ENCODE assay signal across 9 cellular contexts in the genomic region with DNA sequence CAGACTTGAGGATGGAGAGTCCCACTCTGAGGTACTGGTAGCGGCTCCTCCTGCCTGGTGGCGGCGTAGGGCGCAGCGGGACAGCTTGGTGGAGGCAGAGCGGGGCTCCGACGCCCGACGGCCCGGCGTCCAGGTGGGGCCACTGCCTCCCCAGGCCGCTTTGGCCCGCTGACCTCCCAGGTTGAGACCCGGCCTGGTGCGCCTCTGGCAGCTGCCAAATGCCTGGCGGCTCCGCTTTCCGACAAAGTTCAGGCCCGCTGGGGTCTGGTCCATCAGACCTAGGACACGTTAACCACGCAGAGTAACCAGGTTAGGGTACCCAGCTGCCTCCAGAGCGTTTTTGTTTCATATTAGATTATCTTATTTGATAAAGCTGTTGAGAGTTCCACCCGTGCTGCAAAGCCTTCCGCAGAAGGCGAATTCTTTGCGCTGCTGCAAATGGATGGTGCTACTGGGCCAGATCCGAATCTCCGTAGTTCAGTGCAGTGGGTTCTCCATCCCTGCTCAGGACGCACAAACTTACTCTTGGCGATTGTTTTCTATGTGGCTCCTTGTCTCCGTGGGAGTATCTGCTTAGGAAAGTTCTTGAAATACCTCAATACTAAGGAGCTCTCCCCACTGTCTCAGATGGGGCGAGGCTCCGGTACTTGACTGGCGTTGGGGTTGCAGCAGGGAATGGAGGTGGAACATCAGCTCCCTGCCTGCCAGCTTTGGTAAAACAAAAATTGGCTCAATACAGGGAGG. TPM values are rescaled to one million over a fixed set of nuclear protein-coding genes. Genes with fewer than 3 reads are reported as not detected.
DNase-seq lines count a peak whose midpoint lies in the region; ATAC-seq, FAIRE-seq and TF ChIP-seq lines count a peak whose summit lies in the region.
"Had no signal": no experiment of that assay in that cellular context is flagged by ENCODE, and none has a peak within 500 bp of the region (broad histone marks: within the 10 kb centered on the region; RNA-seq: fewer than 3 reads in every experiment).

No MANE protein-coding gene starts in this region.

- peak overlapping the region; percentile 81 for H3K4me2 ChIP-seq in endothelial cell of umbilical vein (ENCODE audit: insufficient read depth, low read length)

- no peak for TF ChIP-seq POLR2A in endothelial cell of umbilical vein (IDR thresholded peaks at IDR 0.05; ENCODE audit: low read depth, low read length)

- H3K9me1 ChIP-seq in endothelial cell of umbilical vein (replicated peaks; ENCODE audit: control insufficient read depth, extremely low read depth, insufficient read depth, low read length): no peaks in the 10 kb centered on the region

- no peaks in the 10 kb centered on the region for H4K20me1 ChIP-seq in endothelial cell of umbilical vein (replicated peaks; ENCODE audit: control insufficient read depth, extremely low read depth, insufficient read depth, low read length)

- no peak for ATAC-seq in HG03571 (IDR thresholded peaks at IDR 0.05; ENCODE audit: unreplicated experiment)

- H3K9ac ChIP-seq in endothelial cell of umbilical vein (replicated peaks; ENCODE audit: extremely low read depth, insufficient read depth, low read length): no peak overlapping the region

- H3K36me3 ChIP-seq in endothelial cell of umbilical vein (ENCODE audit: control insufficient read depth in 2 of 2, extremely low read depth in 1 of 2, insufficient read depth in 2 of 2, low read length in 2 of 2): no peaks in the 10 kb centered on the region
- H3K36me3 ChIP-seq in muscle layer of duodenum (ENCODE audit: control insufficient read depth in 1 of 2, insufficient read depth in 2 of 2, low read length in 2 of 2): no peaks in the 10 kb centered on the region

- H3K9me3 ChIP-seq in endothelial cell of umbilical vein (replicated peaks; ENCODE audit: control insufficient read depth, insufficient read depth, low read length) (no peaks in the 10 kb centered on the region), muscle layer of duodenum (ENCODE audit: control insufficient read depth in 1 of 2, low read length in 2 of 2) (no peaks in the 10 kb centered on the region)

- POLR2A ChIA-PET in endothelial cell of umbilical vein (lab: Charles Lee): no interaction called here

- H3K4me3 ChIP-seq in endothelial cell of umbilical vein (replicated peaks in 1 of 3; ENCODE audit: insufficient read depth in 1 of 3, low read depth in 1 of 3, low read length in 3 of 3): peak overlapping the region; percentile 25 to 77 (median 76)
- peak overlapping the region; percentile 48 to 92 for H3K4me3 ChIP-seq in muscle layer of duodenum (ENCODE audit: low read depth in 1 of 2, low read length in 2 of 2)

- dilution Hi-C loops in endothelial cell of umbilical vein (cut with MboI; ENCODE audit: extremely low pct_ligation_motif_present, low sequenced_read_pairs): no loop called here

- BruUV-seq in endothelial cell of umbilical vein (replicated peaks; lab: Mats Ljungman, UMichigan): no TSS peak

- intact Hi-C loops in endothelial cell of umbilical vein (cut with micrococcal nuclease): loop anchor here (5.0 to 10.0 kb wide), 2 partner anchors 821 to 953 kb away; a partner anchor contains a TSS

- H3K4me1 ChIP-seq in endothelial cell of umbilical vein (ENCODE audit: control insufficient read depth, extremely low read depth, insufficient read depth, low read length) (peaks cover 19% of the 10 kb centered on the region), muscle layer of duodenum (ENCODE audit: control insufficient read depth in 1 of 2, insufficient read depth in 2 of 2, low read length in 2 of 2) (peaks cover 4 to 23% of the 10 kb centered on the region in 2 donors)

- TF ChIP-seq CTCF in endothelial cell of umbilical vein (IDR thresholded peaks at IDR 0.05; ENCODE audit: extremely low read depth in 1 of 2, insufficient read depth in 1 of 2, low read depth in 1 of 2, low read length in 2 of 2): no peak

- CTCF ChIA-PET in endothelial cell of umbilical vein (lab: Charles Lee): interaction anchor here (1.0 to 2.9 kb wide), 3 partner anchors 249 to 825 kb away, joined by 3 to 15 read pairs (median 11); no protein-coding TSS in a partner anchor

- no peak for FAIRE-seq in endothelial cell of umbilical vein (lab: Jason Lieb, UNC)

- DNase-seq in DMS53 (lab: John Stamatoyannopoulos, UW) (peak; percentile 67), DMS53 treated with DMSO at 0.1 percent for 48 hours (lab: John Stamatoyannopoulos, UW; ENCODE audit: unreplicated experiment) (no peak), SK-N-DZ (ENCODE audit: low spot score) (peak; percentile 51), endothelial cell of umbilical vein (ENCODE audit: low read depth, low spot score) (peak; percentile 5), cerebellar nuclear complex (lab: John Stamatoyannopoulos, UW) (no peak), SIG-M5 treated with dmso at 0.1 percent for 504 hours (lab: John Stamatoyannopoulos, UW; ENCODE audit: unreplicated experiment) (no peak)

- H2AFZ ChIP-seq in endothelial cell of umbilical vein (ENCODE audit: low read depth, low read length): peak overlapping the region; percentile 42

- H3K79me2 ChIP-seq in endothelial cell of umbilical vein (ENCODE audit: control insufficient read depth, insufficient read depth, low read length): no peaks in the 10 kb centered on the region

- H3K27ac ChIP-seq in endothelial cell of umbilical vein (ENCODE audit: insufficient read depth, low read depth, low read length): no peak overlapping the region
- no peak overlapping the region for H3K27ac ChIP-seq in muscle layer of duodenum (ENCODE audit: low read length)

- H3K27me3 ChIP-seq in endothelial cell of umbilical vein (ENCODE audit: control insufficient read depth in 2 of 2, insufficient read depth in 2 of 2, low read length in 2 of 2) (peaks cover 8 to 38% of the 10 kb centered on the region in 2 experiments), muscle layer of duodenum (ENCODE audit: low read depth, low read length) (peaks cover 4% of the 10 kb centered on the region)

TF ChIP-seq in endothelial cell of umbilical vein, 7 proteins besides CTCF, POLR2A, EP300 and RAD21:
- peak; percentile 25 for TF ChIP-seq EZH2 (IDR thresholded peaks at IDR 0.05; ENCODE audit: borderline replicate concordance, low read depth, low read length, severe bottlenecking)
- TF ChIP-seq GATA2 (IDR thresholded peaks at IDR 0.05; ENCODE audit: insufficient read depth, insufficient read length, low read depth, low read length): no peak

RNA-seq across cellular contexts. Expression of a gene that starts 1.4 kb away (rescaled TPM):
- polyA plus RNA-seq in SK-N-DZ (2014; cell fraction: cytosol; rRNA removed): 4.2 and 6.3 TPM in 2 replicates
- polyA plus RNA-seq in SK-N-DZ (2014; cell fraction: nucleus; rRNA removed): 3.6 and 3.8 TPM in 2 replicates
- total RNA-seq in endothelial cell of umbilical vein: not detected in 2 replicates
- polyA plus RNA-seq in endothelial cell of umbilical vein: 0.02 TPM in 1 of 2 replicates, not detected in the other
- not detected in 2 replicates for polyA plus RNA-seq in endothelial cell of umbilical vein (2011; cell fraction: cytosol; rRNA removed)
- polyA plus RNA-seq in endothelial cell of umbilical vein (2011; cell fraction: nucleus; rRNA removed): not detected in 2 replicates
- polyA plus RNA-seq in endothelial cell of umbilical vein (2012): 0.04 TPM in 1 of 2 replicates, not detected in the other
- 0.04 and 0.07 TPM in 2 replicates for polyA minus RNA-seq in endothelial cell of umbilical vein
- polyA minus RNA-seq in endothelial cell of umbilical vein (2011; cell fraction: cytosol; rRNA and poly(A)+ RNA removed): not detected
- polyA minus RNA-seq in endothelial cell of umbilical vein (2011; cell fraction: nucleus; rRNA and poly(A)+ RNA removed): 0.10 and 0.19 TPM in 2 replicates
- total RNA-seq: T-helper 2 cell treated with Interferon-gamma antibody and Interleukin-4, amounts not matched to agents 100 ng/mL and 5 ng/mL, for 36 hours had no signal

Comparison
In these comparisons a context has a peak if more than half of its experiments do, and no peak if none do; other contexts are left out.
1. DNase-seq: peak in DMS53 (single experiment), SK-N-DZ (single experiment) and endothelial cell of umbilical vein (single experiment); none in DMS53 treated with DMSO at 0.1 percent for 48 hours (single experiment), cerebellar nuclear complex (0 of 2) and SIG-M5 treated with dmso at 0.1 percent for 504 hours (single experiment).